In genomic region chr1:204941415-204942338, GRCh38 we compare ENCODE assay signal across 9 cellular contexts.
DNase-seq lines count a peak whose midpoint lies in the region; ATAC-seq and TF ChIP-seq lines count a peak whose summit lies in the region.
"Had no signal": no experiment of that assay in that cellular context is flagged by ENCODE, and none has a peak within 500 bp of the region (broad histone marks: within the 10 kb centered on the region; RNA-seq: fewer than 3 reads in every experiment).

No MANE protein-coding gene starts in this region.

- no peaks in the 10 kb centered on the region for H3K4me1 Mint-ChIP-seq in activated CD4-positive, alpha-beta memory T cell treated with anti-CD3 and anti-CD28 coated beads, Interleukin-2, amount 10 ng/mL, durations not matched to agents 7 days and 5 days
- H3K4me1 Mint-ChIP-seq in naive thymus-derived CD8-positive, alpha-beta T cell = no peaks in the 10 kb centered on the region
- H3K4me1 Mint-ChIP-seq: IgD-negative memory B cell had no signal

- H3K4me1 ChIP-seq in fibroblast of lung (ENCODE audit: control insufficient read depth, extremely low read depth, insufficient read depth, low read length) (no peaks in the 10 kb centered on the region), tibial nerve (peaks cover 0 to 8% (median 0%) of the 10 kb centered on the region in 4 donors)

- no peak for TF ChIP-seq EP300 in tibial nerve (IDR thresholded peaks at IDR 0.05)

- H3K9me3 ChIP-seq in fibroblast of lung (ENCODE audit: control insufficient read depth, insufficient read depth, low read depth, low read length) (no peaks in the 10 kb centered on the region), tibial nerve (no peaks in the 10 kb centered on the region)

- H3K9ac ChIP-seq in fibroblast of lung (ENCODE audit: insufficient read depth, low read length) = no peak overlapping the region

- 31% methylated on average over 15 of the region's 15 CpGs for WGBS in tibial nerve, 2 donors

- H3K9me3 Mint-ChIP-seq in activated CD4-positive, alpha-beta memory T cell treated with anti-CD3 and anti-CD28 coated beads, Interleukin-2, amount 10 ng/mL, durations not matched to agents 7 days and 5 days = no peaks in the 10 kb centered on the region
- no peaks in the 10 kb centered on the region for H3K9me3 Mint-ChIP-seq in naive thymus-derived CD8-positive, alpha-beta T cell

- no peak for ATAC-seq in naive thymus-derived CD8-positive, alpha-beta T cell
- no peak for ATAC-seq in GM21360 (IDR thresholded peaks at IDR 0.05; ENCODE audit: unreplicated experiment)

- H3K27ac Mint-ChIP-seq in activated CD4-positive, alpha-beta memory T cell treated with anti-CD3 and anti-CD28 coated beads, Interleukin-2, amount 10 ng/mL, durations not matched to agents 7 days and 5 days = no peak overlapping the region
- no peak overlapping the region for H3K27ac Mint-ChIP-seq in naive thymus-derived CD8-positive, alpha-beta T cell
- H3K27ac Mint-ChIP-seq: IgD-negative memory B cell had no signal

- no peak overlapping the region for H3K4me2 ChIP-seq in fibroblast of lung (ENCODE audit: extremely low read depth, insufficient read depth, low read length)

- H3K36me3 ChIP-seq in H7 (replicated peaks; ENCODE audit: control insufficient read depth, insufficient read depth, low read length) = no peaks in the 10 kb centered on the region
- H3K36me3 ChIP-seq in fibroblast of lung (ENCODE audit: control insufficient read depth, insufficient read depth, low read length) = no peaks in the 10 kb centered on the region
- H3K36me3 ChIP-seq in tibial nerve = no peaks in the 10 kb centered on the region

- TF ChIP-seq CTCF in fibroblast of lung (conservative IDR thresholded peaks at IDR 0.05 in 1 of 2, IDR thresholded peaks at IDR 0.05 in 1 of 2; ENCODE audit: low read depth in 1 of 2, low read length in 2 of 2) (peak; percentile 87 to 97), tibial nerve (IDR thresholded peaks at IDR 0.05) (peak; percentile 77 to 89 (median 81))

- no peaks in the 10 kb centered on the region for H3K36me3 Mint-ChIP-seq in activated CD4-positive, alpha-beta memory T cell treated with anti-CD3 and anti-CD28 coated beads, Interleukin-2, amount 10 ng/mL, durations not matched to agents 7 days and 5 days (ENCODE audit: low read depth)
- no peaks in the 10 kb centered on the region for H3K36me3 Mint-ChIP-seq in naive thymus-derived CD8-positive, alpha-beta T cell
- H3K36me3 Mint-ChIP-seq: IgD-negative memory B cell had no signal

- no peaks in the 10 kb centered on the region for H3K79me2 ChIP-seq in fibroblast of lung (ENCODE audit: control insufficient read depth, insufficient read depth, low read length)

- CTCF ChIA-PET in activated CD4-positive, alpha-beta memory T cell treated with anti-CD3 and anti-CD28 coated beads, Interleukin-2, amount 10 ng/mL, durations not matched to agents 7 days and 5 days (lab: Charles Lee) = interaction anchor here (0.7 to 2.2 kb wide), 19 partner anchors 8 to 650 kb away, joined by 3 to 8 read pairs (median 4); no protein-coding TSS in a partner anchor

- H4K20me1 ChIP-seq in fibroblast of lung (ENCODE audit: control insufficient read depth, extremely low read depth, insufficient read depth, low read length) = no peaks in the 10 kb centered on the region

- peaks cover 18% of the 10 kb centered on the region for H3K27me3 Mint-ChIP-seq in activated CD4-positive, alpha-beta memory T cell treated with anti-CD3 and anti-CD28 coated beads, Interleukin-2, amount 10 ng/mL, durations not matched to agents 7 days and 5 days
- H3K27me3 Mint-ChIP-seq in naive thymus-derived CD8-positive, alpha-beta T cell = peaks cover 0 to 19% (median 12%) of the 10 kb centered on the region in 5 donors

- H3K27me3 ChIP-seq in H7 (ENCODE audit: control insufficient read depth, insufficient read depth, low read length) (no peaks in the 10 kb centered on the region), fibroblast of lung (ENCODE audit: control insufficient read depth, insufficient read depth, low read length) (no peaks in the 10 kb centered on the region), tibial nerve (no peaks in the 10 kb centered on the region)

- POLR2A ChIA-PET in activated CD4-positive, alpha-beta memory T cell treated with anti-CD3 and anti-CD28 coated beads, Interleukin-2, amount 10 ng/mL, durations not matched to agents 7 days and 5 days (lab: Charles Lee) = no interaction called here
- POLR2A ChIA-PET in naive thymus-derived CD8-positive, alpha-beta T cell (lab: Charles Lee) = no interaction called here

- no peak for TF ChIP-seq POLR2A in tibial nerve (IDR thresholded peaks at IDR 0.05)

- H3K4me3 ChIP-seq in H7 (ENCODE audit: insufficient read depth, low read depth, low read length) (no peak overlapping the region), fibroblast of lung (replicated peaks in 1 of 4; ENCODE audit: control extremely low read depth in 1 of 4, insufficient read depth in 1 of 4, low read depth in 3 of 4, low read length in 4 of 4) (no peak overlapping the region), tibial nerve (no peak overlapping the region)

- no peak overlapping the region for H3K27ac ChIP-seq in fibroblast of lung (ENCODE audit: insufficient read depth, low read length)
- peak overlapping the region in 1 of 4 donors; percentile 54 for H3K27ac ChIP-seq in tibial nerve

- H2AFZ ChIP-seq in fibroblast of lung (ENCODE audit: low read length) = no peak overlapping the region

- peak in 11 of 14 donors; percentile 25 to 73 (median 43) for DNase-seq in C1 segment of cervical spinal cord (lab: John Stamatoyannopoulos, UW)
- DNase-seq in H7 = peak; percentile 88
- peak; percentile 58 for DNase-seq in NCI-H345 (lab: John Stamatoyannopoulos, UW)
- peak; percentile 60 for DNase-seq in activated CD4-positive, alpha-beta memory T cell treated with anti-CD3 and anti-CD28 coated beads, Interleukin-2, amount 10 ng/mL, durations not matched to agents 7 days and 5 days
- DNase-seq in fibroblast of lung (ENCODE audit: low read depth in 2 of 2) = peak; percentile 33 to 47
- DNase-seq in naive thymus-derived CD8-positive, alpha-beta T cell = peak in 6 of 10 donors; percentile 2 to 29 (median 14)
- peak; percentile 23 to 72 for DNase-seq in tibial nerve (ENCODE audit: low spot score in 2 of 2)

- H3K4me3 Mint-ChIP-seq in activated CD4-positive, alpha-beta memory T cell treated with anti-CD3 and anti-CD28 coated beads, Interleukin-2, amount 10 ng/mL, durations not matched to agents 7 days and 5 days = no peak overlapping the region
- no peak overlapping the region for H3K4me3 Mint-ChIP-seq in naive thymus-derived CD8-positive, alpha-beta T cell
- H3K4me3 Mint-ChIP-seq: IgD-negative memory B cell had no signal

Comparison
In these comparisons a context has a peak if more than half of its experiments do, and no peak if none do; other contexts are left out.
1. DNase-seq: peak in every context shown above with its lines; median percentile 88 in H7; 60 in activated CD4-positive, alpha-beta memory T cell treated with anti-CD3 and anti-CD28 coated beads, Interleukin-2, amount 10 ng/mL, durations not matched to agents 7 days and 5 days; 58 in NCI-H345; 48 in tibial nerve; 43 in C1 segment of cervical spinal cord; 40 in fibroblast of lung; 14 in naive thymus-derived CD8-positive, alpha-beta T cell.